27 cellular contexts compared by ENCODE assay signal in the genomic region with DNA sequence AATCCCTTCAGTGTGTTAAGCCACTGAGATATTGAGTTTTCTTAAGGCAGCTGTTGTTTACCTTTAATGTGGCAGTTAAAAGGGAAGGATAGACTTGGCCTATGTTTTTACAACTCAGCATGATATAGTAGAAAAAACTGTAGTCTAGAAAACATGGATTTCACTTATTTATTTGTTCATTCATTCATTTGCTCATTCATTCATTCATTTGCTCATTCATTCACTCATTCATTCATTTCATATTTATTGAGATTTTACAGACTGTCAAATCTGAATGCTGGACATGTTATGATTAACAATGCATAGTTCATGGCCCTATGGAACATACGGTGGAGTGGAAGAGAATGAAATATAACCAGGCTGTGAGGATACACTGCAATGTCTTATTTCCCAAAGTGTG.
A peak's percentile ranks its signal among the peaks of the same experiment; 100 is the strongest.
DNase-seq lines count a peak whose midpoint lies in the region; ATAC-seq, FAIRE-seq and TF ChIP-seq lines count a peak whose summit lies in the region.
"Had no signal": no experiment of that assay in that cellular context is flagged by ENCODE, and none has a peak within 500 bp of the region (broad histone marks: within the 10 kb centered on the region; RNA-seq: fewer than 3 reads in every experiment).

No MANE protein-coding gene starts in this region.

- TF ChIP-seq RAD21 in GM12878 (IDR thresholded peaks at IDR 0.05; ENCODE audit: insufficient read depth, low read depth, low read length) = no peak

- H3K4me3 ChIP-seq in GM12878 = no peak overlapping the region
- H3K4me3 ChIP-seq in mucosa of descending colon = no peak overlapping the region
- H3K4me3 ChIP-seq: BLaER1 had no signal

- no peaks in the 10 kb centered on the region for H3K9me3 ChIP-seq in GM12878 (replicated peaks; ENCODE audit: control insufficient read depth, insufficient read depth, low read length)
- H3K9me3 ChIP-seq in mucosa of descending colon = no peaks in the 10 kb centered on the region
- H3K9me3 ChIP-seq: BE2C, BLaER1 had no signal

- intact Hi-C loops in GM12878 (cut with micrococcal nuclease; ENCODE audit: unreplicated experiment) = no loop called here
- intact Hi-C loops in mucosa of descending colon (cut with DNase I, micrococcal nuclease) = no loop called here

- no peak overlapping the region for H2AFZ ChIP-seq in GM12878 (ENCODE audit: control insufficient read depth, low read depth, low read length)

- TF ChIP-seq POLR2A in GM12878 (IDR thresholded peaks at IDR 0.05; ENCODE audit: low read depth, low read length) (no peak), erythroblast (IDR thresholded peaks at IDR 0.05; ENCODE audit: low read length) (no peak)

- FAIRE-seq in GM12878 (lab: Jason Lieb, UNC) = no peak
- FAIRE-seq: A204.1, GM12892, GM18507 had no signal

- RAD21 ChIA-PET in GM12878 (lab: Charles Lee; ENCODE audit: unreplicated experiment) = interaction anchor here (1.0 to 1.5 kb wide), 2 partner anchors 18 to 130 kb away, joined by 3 to 4 read pairs; no protein-coding TSS in a partner anchor

- in situ Hi-C loops in GM12878 (cut with MboI) = no loop called here

- H3K27me3 ChIP-seq in GM12878 (replicated peaks in 1 of 2; ENCODE audit: control insufficient read depth in 2 of 2, insufficient read depth in 2 of 2, low read length in 1 of 2) = no peaks in the 10 kb centered on the region
- H3K27me3 ChIP-seq: BE2C, BLaER1 had no signal

- 100% methylated on average over 1 of the region's 1 CpG for WGBS in GM12878 (ENCODE audit: insufficient coverage, insufficient replicate concordance, low lambda C conversion rate, missing lambda C conversion rate)

- ATAC-seq in GM12878 (no peak), mucosa of descending colon (peak; percentile 18)

- no peaks in the 10 kb centered on the region for H3K79me2 ChIP-seq in GM12878 (ENCODE audit: control insufficient read depth, insufficient read depth, low read length)

- DNase-seq in LHCN-M2 (ENCODE audit: low read depth) (peak; percentile 20), GM12878 (ENCODE audit: low read depth, low spot score) (no peak), erythroblast (lab: John Stamatoyannopoulos, UW) (peak; percentile 10 to 34), mucosa of descending colon (no peak), kidney glomerular epithelial cell (lab: John Stamatoyannopoulos, UW) (no peak), LoVo (ENCODE audit: low spot score) (no peak), GF-D8 (lab: John Stamatoyannopoulos, UW) (no peak)
- DNase-seq in stimulated activated naive CD4-positive, alpha-beta T cell treated with Interleukin-2 at 50 U/mL for 16 hours (lab: John Stamatoyannopoulos, UW) = no peak
- DNase-seq: 8988T; ACHN; BE2C; C1 segment of cervical spinal cord; CD4-positive, alpha-beta memory T cell; CD4-positive, CD25-positive, alpha-beta regulatory T cell; CD8-positive, alpha-beta memory T cell; COR-L47; DMS 273 treated with DMSO at 0.1 percent for 48 hours; DMS153; DMS53; DMS79; DND-41; EL; GDM1 had no signal

- no TSS peak for BruUV-seq in GM12878 (replicated peaks; lab: Mats Ljungman, UMichigan)

- TF ChIP-seq CTCF in GM12878 (IDR thresholded peaks at IDR 0.05 in 2 of 3, conservative IDR thresholded peaks at IDR 0.05 in 1 of 3; ENCODE audit: control insufficient read depth in 2 of 3, extremely low read depth in 1 of 3, insufficient read depth in 1 of 3, low read depth in 3 of 3, low read length in 3 of 3) (no peak), mucosa of descending colon (IDR thresholded peaks at IDR 0.05) (no peak)

- no peak for TF ChIP-seq EP300 in GM12878 (IDR thresholded peaks at IDR 0.05; ENCODE audit: borderline replicate concordance in 1 of 2, control insufficient read depth in 1 of 2, low read depth in 2 of 2, low read length in 2 of 2)

- H4K20me1 ChIP-seq in GM12878 (ENCODE audit: control insufficient read depth, insufficient read depth) = no peaks in the 10 kb centered on the region
- H4K20me1 ChIP-seq: BLaER1 had no signal

- SMC1A ChIA-PET in GM12878 (lab: Charles Lee; ENCODE audit: uncharacterized antibody, unreplicated experiment) = interaction anchor here (1.7 to 2.7 kb wide), 4 partner anchors 11 to 36 kb away, joined by 4 to 6 read pairs (median 6); no protein-coding TSS in a partner anchor

- H3K27ac ChIP-seq in GM12878 (ENCODE audit: control insufficient read depth, insufficient read depth) = no peak overlapping the region
- H3K27ac ChIP-seq: BLaER1 had no signal

- H3K36me3 ChIP-seq in GM12878 (ENCODE audit: control insufficient read depth in 2 of 2, insufficient read depth in 2 of 2, low read length in 1 of 2) = no peaks in the 10 kb centered on the region
- no peaks in the 10 kb centered on the region for H3K36me3 ChIP-seq in mucosa of descending colon (ENCODE audit: low read depth)
- H3K36me3 ChIP-seq: BE2C, BLaER1 had no signal

- POLR2A ChIA-PET in GM12878 (lab: Charles Lee) = no interaction called here

- CTCF ChIA-PET in GM12878 (lab: Yijun Ruan, JAX) = interaction anchor here (0.9 to 1.3 kb wide), 3 partner anchors 21 to 130 kb away, joined by 3 to 4 read pairs (median 4); no protein-coding TSS in a partner anchor

- H3K4me1 ChIP-seq in GM12878 (ENCODE audit: control insufficient read depth, insufficient read depth, low read length) (peaks cover 4% of the 10 kb centered on the region), mucosa of descending colon (ENCODE audit: low read depth) (peaks cover 23% of the 10 kb centered on the region)

- no peak overlapping the region for H3K9ac ChIP-seq in GM12878 (ENCODE audit: control insufficient read depth, insufficient read depth, low read length)
- H3K9ac ChIP-seq: BLaER1 had no signal

- H3K4me2 ChIP-seq in GM12878 (ENCODE audit: control insufficient read depth, insufficient read depth) = no peak overlapping the region
- H3K4me2 ChIP-seq: BLaER1 had no signal

TF ChIP-seq in GM12878, 131 proteins besides CTCF, POLR2A, EP300 and RAD21:
- TF ChIP-seq MYC (IDR thresholded peaks at IDR 0.05; ENCODE audit: insufficient read depth, insufficient read length, insufficient replicate concordance, low read length, severe bottlenecking) (no peak), SUZ12 (IDR thresholded peaks at IDR 0.05; ENCODE audit: unreplicated experiment) (no peak), ZNF384 (IDR thresholded peaks at IDR 0.05; ENCODE audit: borderline replicate concordance, low read depth, low read length) (no peak), ZNF24 (IDR thresholded peaks at IDR 0.05) (peak; percentile 88)
- TF ChIP-seq, protein P1, sequence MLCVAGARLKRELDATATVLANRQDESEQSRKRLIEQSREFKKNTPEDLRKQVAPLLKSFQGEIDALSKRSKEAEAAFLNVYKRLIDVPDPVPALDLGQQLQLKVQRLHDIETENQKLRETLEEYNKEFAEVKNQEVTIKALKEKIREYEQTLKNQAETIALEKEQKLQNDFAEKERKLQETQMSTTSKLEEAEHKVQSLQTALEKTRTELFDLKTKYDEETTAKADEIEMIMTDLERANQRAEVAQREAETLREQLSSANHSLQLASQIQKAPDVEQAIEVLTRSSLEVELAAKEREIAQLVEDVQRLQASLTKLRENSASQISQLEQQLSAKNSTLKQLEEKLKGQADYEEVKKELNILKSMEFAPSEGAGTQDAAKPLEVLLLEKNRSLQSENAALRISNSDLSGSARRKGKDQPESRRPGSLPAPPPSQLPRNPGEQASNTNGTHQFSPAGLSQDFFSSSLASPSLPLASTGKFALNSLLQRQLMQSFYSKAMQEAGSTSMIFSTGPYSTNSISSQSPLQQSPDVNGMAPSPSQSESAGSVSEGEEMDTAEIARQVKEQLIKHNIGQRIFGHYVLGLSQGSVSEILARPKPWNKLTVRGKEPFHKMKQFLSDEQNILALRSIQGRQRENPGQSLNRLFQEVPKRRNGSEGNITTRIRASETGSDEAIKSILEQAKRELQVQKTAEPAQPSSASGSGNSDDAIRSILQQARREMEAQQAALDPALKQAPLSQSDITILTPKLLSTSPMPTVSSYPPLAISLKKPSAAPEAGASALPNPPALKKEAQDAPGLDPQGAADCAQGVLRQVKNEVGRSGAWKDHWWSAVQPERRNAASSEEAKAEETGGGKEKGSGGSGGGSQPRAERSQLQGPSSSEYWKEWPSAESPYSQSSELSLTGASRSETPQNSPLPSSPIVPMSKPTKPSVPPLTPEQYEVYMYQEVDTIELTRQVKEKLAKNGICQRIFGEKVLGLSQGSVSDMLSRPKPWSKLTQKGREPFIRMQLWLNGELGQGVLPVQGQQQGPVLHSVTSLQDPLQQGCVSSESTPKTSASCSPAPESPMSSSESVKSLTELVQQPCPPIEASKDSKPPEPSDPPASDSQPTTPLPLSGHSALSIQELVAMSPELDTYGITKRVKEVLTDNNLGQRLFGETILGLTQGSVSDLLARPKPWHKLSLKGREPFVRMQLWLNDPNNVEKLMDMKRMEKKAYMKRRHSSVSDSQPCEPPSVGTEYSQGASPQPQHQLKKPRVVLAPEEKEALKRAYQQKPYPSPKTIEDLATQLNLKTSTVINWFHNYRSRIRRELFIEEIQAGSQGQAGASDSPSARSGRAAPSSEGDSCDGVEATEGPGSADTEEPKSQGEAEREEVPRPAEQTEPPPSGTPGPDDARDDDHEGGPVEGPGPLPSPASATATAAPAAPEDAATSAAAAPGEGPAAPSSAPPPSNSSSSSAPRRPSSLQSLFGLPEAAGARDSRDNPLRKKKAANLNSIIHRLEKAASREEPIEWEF (IDR thresholded peaks at IDR 0.05; ENCODE audit: insufficient replicate concordance, low read depth, low read length) = no peak
- TF ChIP-seq, protein P2, sequence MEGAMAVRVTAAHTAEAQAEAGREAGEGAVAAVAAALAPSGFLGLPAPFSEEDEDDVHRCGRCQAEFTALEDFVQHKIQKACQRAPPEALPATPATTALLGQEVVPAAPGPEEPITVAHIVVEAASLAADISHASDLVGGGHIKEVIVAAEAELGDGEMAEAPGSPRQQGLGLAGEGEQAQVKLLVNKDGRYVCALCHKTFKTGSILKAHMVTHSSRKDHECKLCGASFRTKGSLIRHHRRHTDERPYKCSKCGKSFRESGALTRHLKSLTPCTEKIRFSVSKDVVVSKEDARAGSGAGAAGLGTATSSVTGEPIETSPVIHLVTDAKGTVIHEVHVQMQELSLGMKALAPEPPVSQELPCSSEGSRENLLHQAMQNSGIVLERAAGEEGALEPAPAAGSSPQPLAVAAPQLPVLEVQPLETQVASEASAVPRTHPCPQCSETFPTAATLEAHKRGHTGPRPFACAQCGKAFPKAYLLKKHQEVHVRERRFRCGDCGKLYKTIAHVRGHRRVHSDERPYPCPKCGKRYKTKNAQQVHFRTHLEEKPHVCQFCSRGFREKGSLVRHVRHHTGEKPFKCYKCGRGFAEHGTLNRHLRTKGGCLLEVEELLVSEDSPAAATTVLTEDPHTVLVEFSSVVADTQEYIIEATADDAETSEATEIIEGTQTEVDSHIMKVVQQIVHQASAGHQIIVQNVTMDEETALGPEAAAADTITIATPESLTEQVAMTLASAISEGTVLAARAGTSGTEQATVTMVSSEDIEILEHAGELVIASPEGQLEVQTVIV (IDR thresholded peaks at IDR 0.05; ENCODE audit: borderline replicate concordance, partially characterized antibody) = no peak

Comparison
In these comparisons a context has a peak if more than half of its experiments do, and no peak if none do; other contexts are left out.
1. DNase-seq: peak in LHCN-M2 (single experiment) and erythroblast (2 of 2); none in GM12878 (single experiment), mucosa of descending colon (0 of 3), stimulated activated naive CD4-positive, alpha-beta T cell treated with Interleukin-2 at 50 U/mL for 16 hours (single experiment), kidney glomerular epithelial cell (single experiment), LoVo (single experiment) and GF-D8 (single experiment).